8 cellular contexts compared by ENCODE assay signal in genomic region chr3:38453075-38453913, GRCh38. TPM values are rescaled to one million over a fixed set of nuclear protein-coding genes. Genes with fewer than 3 reads are reported as not detected.
DNase-seq lines count a peak whose midpoint lies in the region; ATAC-seq and TF ChIP-seq lines count a peak whose summit lies in the region.

TSS of gene ACVR2B (plus strand) at chr3:38453890. CDS start at chr3:38454323, 433 bp downstream.

- peak within 1 kb of the TSS; percentile 65 for H3K4me3 ChIP-seq in LNCaP clone FGC (ENCODE audit: low read depth, low read length)
- H3K4me3 ChIP-seq in neural progenitor cell: peak within 1 kb of the TSS; percentile 100
- H3K4me3 ChIP-seq in stomach: peak within 1 kb of the TSS; percentile 75 to 90 (median 80)

- intact Hi-C loops in CD4-positive, alpha-beta T cell (cut with DNase I, micrococcal nuclease): no loop called here
- intact Hi-C loops in stomach (cut with DNase I; ENCODE audit: low total_unique reads): no loop called here

- H3K4me3 Mint-ChIP-seq in CD4-positive, alpha-beta T cell: peak within 1 kb of the TSS; percentile 99
- peak within 1 kb of the TSS; percentile 100 for H3K4me3 Mint-ChIP-seq in neural progenitor cell

- peak within 1 kb of the TSS; percentile 85 for H3K27ac Mint-ChIP-seq in CD4-positive, alpha-beta T cell
- H3K27ac Mint-ChIP-seq in neural progenitor cell: peak within 1 kb of the TSS; percentile 100

- no peak for TF ChIP-seq EP300 in stomach (IDR thresholded peaks at IDR 0.05)

- H3K9me3 ChIP-seq in CD4-positive, alpha-beta T cell (ENCODE audit: control insufficient read depth, low read length): no peaks in the 10 kb centered on the region
- H3K9me3 ChIP-seq in neural progenitor cell (ENCODE audit: low read depth) (no peaks in the 10 kb centered on the region), stomach (no peaks in the 10 kb centered on the region)

- H3F3A ChIP-seq in neural progenitor cell (ENCODE audit: low read depth): peaks cover 28% of the 10 kb centered on the region

- H3K4me1 ChIP-seq in foreskin keratinocyte (no peaks in the 10 kb centered on the region), neural progenitor cell (peaks cover 19% of the 10 kb centered on the region), stomach (peaks cover 15 to 48% (median 40%) of the 10 kb centered on the region in 4 donors)

- H3K4me1 Mint-ChIP-seq in CD4-positive, alpha-beta T cell (ENCODE audit: low read depth): peaks cover 38% of the 10 kb centered on the region
- H3K4me1 Mint-ChIP-seq in neural progenitor cell: peaks cover 19% of the 10 kb centered on the region

- H3K36me3 ChIP-seq in neural progenitor cell: no peaks in the 10 kb centered on the region
- H3K36me3 ChIP-seq in stomach: no peaks in the 10 kb centered on the region

- peak within 1 kb of the TSS; percentile 92 for H3K4me2 ChIP-seq in neural progenitor cell

- H3K36me3 Mint-ChIP-seq in CD4-positive, alpha-beta T cell (ENCODE audit: low read depth): peaks cover 10% of the 10 kb centered on the region
- peaks cover 13% of the 10 kb centered on the region for H3K36me3 Mint-ChIP-seq in neural progenitor cell

- peak within 1 kb of the TSS; percentile 98 for H3K9ac ChIP-seq in neural progenitor cell

- peak; percentile 54 for ATAC-seq in CD4-positive, alpha-beta T cell (ENCODE audit: poor library complexity)
- ATAC-seq in GM21619 (IDR thresholded peaks at IDR 0.05; ENCODE audit: unreplicated experiment) (peak; percentile 52), foreskin keratinocyte (peak; percentile 48)

- no peaks in the 10 kb centered on the region for H3K27me3 Mint-ChIP-seq in CD4-positive, alpha-beta T cell
- H3K27me3 Mint-ChIP-seq in neural progenitor cell (ENCODE audit: insufficient read depth, low read depth): peaks cover 3% of the 10 kb centered on the region

- peak; percentile 20 to 71 (median 62) for DNase-seq in CD4-positive, alpha-beta T cell
- DNase-seq in LNCaP clone FGC (ENCODE audit: low read depth) (no peak), SHP77 treated with DMSO at 0.1 percent for 48 hours (lab: John Stamatoyannopoulos, UW) (peak; percentile 49), foreskin keratinocyte (peak; percentile 19 to 29), neural progenitor cell (ENCODE audit: low spot score) (peak; percentile 95), stomach (peak; percentile 94)
- DNase-seq in activated gamma-delta T cell treated with anti-CD3 and anti-CD28 coated beads, Interleukin-2, amount 50 U/mL, for 16 hours (ENCODE audit: low read depth): peak; percentile 41

- H3K27ac ChIP-seq in CD4-positive, alpha-beta T cell (ENCODE audit: low read depth, low read length): no peak within 1 kb of the TSS
- H3K27ac ChIP-seq in foreskin keratinocyte (peak within 1 kb of the TSS; percentile 76), neural progenitor cell (peak within 1 kb of the TSS; percentile 88), stomach (peak within 1 kb of the TSS; percentile 88 to 94 (median 90))

- CTCF ChIA-PET in CD4-positive, alpha-beta T cell (lab: Charles Lee): no interaction called here

- peak within 1 kb of the TSS; percentile 66 for H2AFZ ChIP-seq in neural progenitor cell (replicated peaks)

- no peaks in the 10 kb centered on the region for H3K27me3 ChIP-seq in CD4-positive, alpha-beta T cell (ENCODE audit: control insufficient read depth, insufficient read depth, low read length)
- H3K27me3 ChIP-seq in foreskin keratinocyte (no peaks in the 10 kb centered on the region), neural progenitor cell (no peaks in the 10 kb centered on the region), stomach (no peaks in the 10 kb centered on the region)

- no peak for TF ChIP-seq POLR2A in stomach (IDR thresholded peaks at IDR 0.05)

- TF ChIP-seq CTCF in CD4-positive, alpha-beta T cell (IDR thresholded peaks at IDR 0.05): no peak
- TF ChIP-seq CTCF in LNCaP clone FGC (IDR thresholded peaks at IDR 0.05; ENCODE audit: control insufficient read depth, extremely low read depth, insufficient read depth) (no peak), foreskin keratinocyte (conservative IDR thresholded peaks at IDR 0.05) (no peak), neural progenitor cell (IDR thresholded peaks at IDR 0.05) (no peak), stomach (IDR thresholded peaks at IDR 0.05) (no peak)

- H3K9me3 Mint-ChIP-seq in CD4-positive, alpha-beta T cell: peaks cover 5% of the 10 kb centered on the region
- H3K9me3 Mint-ChIP-seq in neural progenitor cell: peaks cover 12% of the 10 kb centered on the region

- peaks cover 35% of the 10 kb centered on the region for H4K20me1 ChIP-seq in neural progenitor cell (ENCODE audit: low read depth)

- 6 to 11% (median 8%) methylated on average over 26 to 48 of the region's 48 CpGs for WGBS in stomach, 5 donors

- H3K79me2 ChIP-seq in neural progenitor cell (ENCODE audit: low read depth): peaks cover 44% of the 10 kb centered on the region

- POLR2A ChIA-PET in CD4-positive, alpha-beta T cell (lab: Charles Lee): interaction anchor here (0.8 to 2.0 kb wide), 5 partner anchors 15 to 288 kb away, joined by 3 to 10 read pairs (median 4); partner anchors contain the start of genes OXSR1 and XYLB

RNA-seq across cellular contexts. Expression of gene ACVR2B, which starts in this region (rescaled TPM):
- 1 to 10 TPM; 3.6 to 4.3 TPM for total RNA-seq in CD4-positive, alpha-beta T cell
- total RNA-seq in foreskin keratinocyte: 2.3 and 2.5 TPM in 2 replicates
- polyA plus RNA-seq in foreskin keratinocyte: 0.66 and 0.87 TPM in 2 replicates
- 80.4 and 89.5 TPM in 2 replicates for total RNA-seq in neural progenitor cell (ENCODE audit: low replicate concordance)
- 10 to 100 TPM in 1 of 5 donors, 1 to 10 TPM in 4; 1.2 to 11.0 (median 5.4) TPM for total RNA-seq in stomach
- under 1 TPM; 0.61 to 0.81 (median 0.73) TPM for polyA plus RNA-seq in stomach
